2 cellular contexts compared by ENCODE assay signal in the genomic region with DNA sequence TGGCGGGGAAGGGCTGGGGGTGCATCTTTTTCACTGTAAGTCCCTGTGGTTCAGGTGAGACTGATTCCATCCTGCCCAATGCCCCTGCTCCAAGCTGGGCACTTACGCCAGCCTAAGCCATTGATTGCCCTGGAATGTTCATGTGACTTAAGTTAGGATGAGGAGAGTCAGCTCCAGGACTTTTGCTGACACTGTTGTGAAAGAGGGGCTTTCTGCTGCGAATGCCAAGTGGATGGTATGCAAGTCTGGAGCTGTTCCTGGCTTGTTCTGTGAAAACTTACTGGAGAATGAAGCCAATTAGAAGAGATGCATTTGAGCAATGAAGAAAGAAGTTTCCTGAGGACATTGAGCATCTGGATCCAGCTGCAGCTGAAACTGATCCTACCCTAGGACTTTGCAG.
TF ChIP-seq lines count a peak whose summit lies in the region.

No MANE protein-coding gene starts in this region.

TF ChIP-seq in GM23338, 12 proteins besides CTCF, POLR2A, EP300 and RAD21 (continued from another document):
- TF ChIP-seq REST (IDR thresholded peaks at IDR 0.05; ENCODE audit: unreplicated experiment) (no peak), ETS1 (IDR thresholded peaks at IDR 0.05) (no peak), CREB1 (CRISPR knock-in tag; IDR thresholded peaks at IDR 0.05; ENCODE audit: low read depth) (no peak), EZH2 (IDR thresholded peaks at IDR 0.05; ENCODE audit: low read depth, unreplicated experiment) (no peak), POLR2AphosphoS5 (IDR thresholded peaks at IDR 0.05; ENCODE audit: low read depth) (no peak), ZNF331 (CRISPR knock-in tag; IDR thresholded peaks at IDR 0.05; ENCODE audit: low read depth) (no peak), NANOG (IDR thresholded peaks at IDR 0.05; ENCODE audit: borderline replicate concordance) (no peak), ZNF462 (CRISPR knock-in tag; IDR thresholded peaks at IDR 0.05) (no peak), EZH2phosphoT487 (IDR thresholded peaks at IDR 0.05; ENCODE audit: unreplicated experiment) (no peak)

TF ChIP-seq in SK-N-SH treated with all-trans-retinoic acid at 6 μM for 48 hours, 23 proteins besides CTCF, POLR2A, EP300 and RAD21 (continued from another document):
- TF ChIP-seq CSRNP3 (CRISPR knock-in tag; IDR thresholded peaks at IDR 0.05): no peak
- TF ChIP-seq, protein P1, sequence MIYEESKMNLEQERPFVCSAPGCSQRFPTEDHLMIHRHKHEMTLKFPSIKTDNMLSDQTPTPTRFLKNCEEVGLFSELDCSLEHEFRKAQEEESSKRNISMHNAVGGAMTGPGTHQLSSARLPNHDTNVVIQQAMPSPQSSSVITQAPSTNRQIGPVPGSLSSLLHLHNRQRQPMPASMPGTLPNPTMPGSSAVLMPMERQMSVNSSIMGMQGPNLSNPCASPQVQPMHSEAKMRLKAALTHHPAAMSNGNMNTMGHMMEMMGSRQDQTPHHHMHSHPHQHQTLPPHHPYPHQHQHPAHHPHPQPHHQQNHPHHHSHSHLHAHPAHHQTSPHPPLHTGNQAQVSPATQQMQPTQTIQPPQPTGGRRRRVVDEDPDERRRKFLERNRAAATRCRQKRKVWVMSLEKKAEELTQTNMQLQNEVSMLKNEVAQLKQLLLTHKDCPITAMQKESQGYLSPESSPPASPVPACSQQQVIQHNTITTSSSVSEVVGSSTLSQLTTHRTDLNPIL (CRISPR knock-in tag; IDR thresholded peaks at IDR 0.05; ENCODE audit: low read depth): no peak
- TF ChIP-seq, protein P2, sequence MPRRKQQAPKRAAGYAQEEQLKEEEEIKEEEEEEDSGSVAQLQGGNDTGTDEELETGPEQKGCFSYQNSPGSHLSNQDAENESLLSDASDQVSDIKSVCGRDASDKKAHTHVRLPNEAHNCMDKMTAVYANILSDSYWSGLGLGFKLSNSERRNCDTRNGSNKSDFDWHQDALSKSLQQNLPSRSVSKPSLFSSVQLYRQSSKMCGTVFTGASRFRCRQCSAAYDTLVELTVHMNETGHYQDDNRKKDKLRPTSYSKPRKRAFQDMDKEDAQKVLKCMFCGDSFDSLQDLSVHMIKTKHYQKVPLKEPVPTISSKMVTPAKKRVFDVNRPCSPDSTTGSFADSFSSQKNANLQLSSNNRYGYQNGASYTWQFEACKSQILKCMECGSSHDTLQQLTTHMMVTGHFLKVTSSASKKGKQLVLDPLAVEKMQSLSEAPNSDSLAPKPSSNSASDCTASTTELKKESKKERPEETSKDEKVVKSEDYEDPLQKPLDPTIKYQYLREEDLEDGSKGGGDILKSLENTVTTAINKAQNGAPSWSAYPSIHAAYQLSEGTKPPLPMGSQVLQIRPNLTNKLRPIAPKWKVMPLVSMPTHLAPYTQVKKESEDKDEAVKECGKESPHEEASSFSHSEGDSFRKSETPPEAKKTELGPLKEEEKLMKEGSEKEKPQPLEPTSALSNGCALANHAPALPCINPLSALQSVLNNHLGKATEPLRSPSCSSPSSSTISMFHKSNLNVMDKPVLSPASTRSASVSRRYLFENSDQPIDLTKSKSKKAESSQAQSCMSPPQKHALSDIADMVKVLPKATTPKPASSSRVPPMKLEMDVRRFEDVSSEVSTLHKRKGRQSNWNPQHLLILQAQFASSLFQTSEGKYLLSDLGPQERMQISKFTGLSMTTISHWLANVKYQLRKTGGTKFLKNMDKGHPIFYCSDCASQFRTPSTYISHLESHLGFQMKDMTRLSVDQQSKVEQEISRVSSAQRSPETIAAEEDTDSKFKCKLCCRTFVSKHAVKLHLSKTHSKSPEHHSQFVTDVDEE (CRISPR knock-in tag; IDR thresholded peaks at IDR 0.05): no peak
- no peak for TF ChIP-seq PPARA (CRISPR knock-in tag; IDR thresholded peaks at IDR 0.05; ENCODE audit: borderline replicate concordance)
- TF ChIP-seq ZNF565 (CRISPR knock-in tag; conservative IDR thresholded peaks at IDR 0.05; ENCODE audit: low read depth): no peak
- TF ChIP-seq, protein P3, sequence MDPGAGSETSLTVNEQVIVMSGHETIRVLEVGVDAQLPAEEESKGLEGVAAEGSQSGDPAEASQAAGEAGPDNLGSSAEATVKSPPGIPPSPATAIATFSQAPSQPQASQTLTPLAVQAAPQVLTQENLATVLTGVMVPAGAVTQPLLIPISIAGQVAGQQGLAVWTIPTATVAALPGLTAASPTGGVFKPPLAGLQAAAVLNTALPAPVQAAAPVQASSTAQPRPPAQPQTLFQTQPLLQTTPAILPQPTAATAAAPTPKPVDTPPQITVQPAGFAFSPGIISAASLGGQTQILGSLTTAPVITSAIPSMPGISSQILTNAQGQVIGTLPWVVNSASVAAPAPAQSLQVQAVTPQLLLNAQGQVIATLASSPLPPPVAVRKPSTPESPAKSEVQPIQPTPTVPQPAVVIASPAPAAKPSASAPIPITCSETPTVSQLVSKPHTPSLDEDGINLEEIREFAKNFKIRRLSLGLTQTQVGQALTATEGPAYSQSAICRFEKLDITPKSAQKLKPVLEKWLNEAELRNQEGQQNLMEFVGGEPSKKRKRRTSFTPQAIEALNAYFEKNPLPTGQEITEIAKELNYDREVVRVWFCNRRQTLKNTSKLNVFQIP (CRISPR knock-in tag; IDR thresholded peaks at IDR 0.05; ENCODE audit: borderline replicate concordance, low read depth): no peak
- no peak for TF ChIP-seq SNAI2 (CRISPR knock-in tag; IDR thresholded peaks at IDR 0.05)
